1 cellular context compared by ENCODE assay signal in the genomic region with DNA sequence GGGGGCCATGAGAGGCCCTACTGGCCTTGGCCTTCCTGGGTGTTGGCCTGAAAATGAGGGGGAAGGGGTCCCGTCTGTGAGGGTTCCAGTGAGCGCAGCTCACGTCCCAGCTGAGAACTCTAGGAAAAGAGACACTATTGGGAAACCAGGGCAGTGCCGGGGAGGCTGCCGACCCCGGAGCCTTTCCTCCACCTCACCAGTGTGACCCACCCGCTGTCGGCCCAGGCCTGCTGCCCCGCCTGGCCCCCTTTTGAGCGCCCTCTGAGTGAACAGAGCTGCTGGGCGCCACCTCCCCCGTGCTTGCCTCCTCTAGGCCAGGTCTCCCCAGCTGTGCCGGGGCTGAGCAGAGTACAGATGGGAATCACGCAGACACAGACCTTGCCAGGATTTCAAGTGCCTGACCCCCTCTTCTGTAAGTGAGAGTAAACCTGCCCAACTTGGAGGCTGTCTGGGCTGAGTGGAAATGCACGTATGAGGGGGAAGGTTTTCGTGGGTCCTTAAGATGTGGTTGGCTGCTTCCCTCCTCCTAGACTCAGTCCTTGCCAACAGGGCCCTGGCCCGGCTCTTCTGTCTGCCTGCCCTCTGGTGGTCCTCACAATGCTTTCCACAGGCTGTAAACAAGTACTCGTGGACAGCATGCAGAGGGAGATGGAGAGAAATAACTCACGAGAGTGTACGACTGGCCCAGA.
TF ChIP-seq lines count a peak whose summit lies in the region.

No MANE protein-coding gene starts in this region.

TF ChIP-seq in HepG2, 621 proteins besides CTCF, POLR2A, EP300 and RAD21 (continued from another document):
- TF ChIP-seq, protein P1, sequence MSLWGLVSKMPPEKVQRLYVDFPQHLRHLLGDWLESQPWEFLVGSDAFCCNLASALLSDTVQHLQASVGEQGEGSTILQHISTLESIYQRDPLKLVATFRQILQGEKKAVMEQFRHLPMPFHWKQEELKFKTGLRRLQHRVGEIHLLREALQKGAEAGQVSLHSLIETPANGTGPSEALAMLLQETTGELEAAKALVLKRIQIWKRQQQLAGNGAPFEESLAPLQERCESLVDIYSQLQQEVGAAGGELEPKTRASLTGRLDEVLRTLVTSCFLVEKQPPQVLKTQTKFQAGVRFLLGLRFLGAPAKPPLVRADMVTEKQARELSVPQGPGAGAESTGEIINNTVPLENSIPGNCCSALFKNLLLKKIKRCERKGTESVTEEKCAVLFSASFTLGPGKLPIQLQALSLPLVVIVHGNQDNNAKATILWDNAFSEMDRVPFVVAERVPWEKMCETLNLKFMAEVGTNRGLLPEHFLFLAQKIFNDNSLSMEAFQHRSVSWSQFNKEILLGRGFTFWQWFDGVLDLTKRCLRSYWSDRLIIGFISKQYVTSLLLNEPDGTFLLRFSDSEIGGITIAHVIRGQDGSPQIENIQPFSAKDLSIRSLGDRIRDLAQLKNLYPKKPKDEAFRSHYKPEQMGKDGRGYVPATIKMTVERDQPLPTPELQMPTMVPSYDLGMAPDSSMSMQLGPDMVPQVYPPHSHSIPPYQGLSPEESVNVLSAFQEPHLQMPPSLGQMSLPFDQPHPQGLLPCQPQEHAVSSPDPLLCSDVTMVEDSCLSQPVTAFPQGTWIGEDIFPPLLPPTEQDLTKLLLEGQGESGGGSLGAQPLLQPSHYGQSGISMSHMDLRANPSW (CRISPR knock-in tag; IDR thresholded peaks at IDR 0.05; ENCODE audit: borderline replicate concordance) = no peak
- TF ChIP-seq SRY (CRISPR knock-in tag; IDR thresholded peaks at IDR 0.05) (no peak), ZNF558 (CRISPR knock-in tag; IDR thresholded peaks at IDR 0.05; ENCODE audit: borderline replicate concordance) (no peak), ZNF644 (CRISPR knock-in tag; IDR thresholded peaks at IDR 0.05; ENCODE audit: low read depth) (no peak), ZNF383 (CRISPR knock-in tag; IDR thresholded peaks at IDR 0.05; ENCODE audit: borderline replicate concordance) (no peak), RBAK (CRISPR knock-in tag; IDR thresholded peaks at IDR 0.05) (no peak), SIX1 (CRISPR knock-in tag; IDR thresholded peaks at IDR 0.05; ENCODE audit: borderline replicate concordance) (no peak), GLI4 (CRISPR knock-in tag; IDR thresholded peaks at IDR 0.05; ENCODE audit: borderline replicate concordance) (no peak), ZNF317 (CRISPR knock-in tag; IDR thresholded peaks at IDR 0.05) (no peak), ZNF577 (CRISPR knock-in tag; IDR thresholded peaks at IDR 0.05; ENCODE audit: borderline replicate concordance, low read depth) (no peak)
- TF ChIP-seq, protein P2, sequence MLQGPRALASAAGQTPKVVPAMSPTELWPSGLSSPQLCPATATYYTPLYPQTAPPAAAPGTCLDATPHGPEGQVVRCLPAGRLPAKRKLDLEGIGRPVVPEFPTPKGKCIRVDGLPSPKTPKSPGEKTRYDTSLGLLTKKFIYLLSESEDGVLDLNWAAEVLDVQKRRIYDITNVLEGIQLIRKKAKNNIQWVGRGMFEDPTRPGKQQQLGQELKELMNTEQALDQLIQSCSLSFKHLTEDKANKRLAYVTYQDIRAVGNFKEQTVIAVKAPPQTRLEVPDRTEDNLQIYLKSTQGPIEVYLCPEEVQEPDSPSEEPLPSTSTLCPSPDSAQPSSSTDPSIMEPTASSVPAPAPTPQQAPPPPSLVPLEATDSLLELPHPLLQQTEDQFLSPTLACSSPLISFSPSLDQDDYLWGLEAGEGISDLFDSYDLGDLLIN (CRISPR knock-in tag; IDR thresholded peaks at IDR 0.05; ENCODE audit: borderline replicate concordance) = no peak
- TF ChIP-seq, protein P3, sequence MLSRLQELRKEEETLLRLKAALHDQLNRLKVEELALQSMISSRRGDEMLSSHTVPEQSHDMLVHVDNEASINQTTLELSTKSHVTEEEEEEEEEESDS (CRISPR knock-in tag; IDR thresholded peaks at IDR 0.05; ENCODE audit: borderline replicate concordance) = no peak
